Comparison of ENCODE assay signal across 19 cellular contexts in genomic region chr4:117831060-117831683, GRCh38.
DNase-seq lines count a peak whose midpoint lies in the region; ATAC-seq and TF ChIP-seq lines count a peak whose summit lies in the region.
"Had no signal": no experiment of that assay in that cellular context is flagged by ENCODE, and none has a peak within 500 bp of the region (broad histone marks: within the 10 kb centered on the region; RNA-seq: fewer than 3 reads in every experiment).

No MANE protein-coding gene starts in this region.

- no peak for TF ChIP-seq CTCF in mucosa of descending colon (IDR thresholded peaks at IDR 0.05)

- no peak overlapping the region for H3K4me3 Mint-ChIP-seq in dendritic cell treated with granulocyte-macrophage colony-stimulating factor and Interleukin-4, amounts not matched to agents 40 ng/mL and 50 ng/mL, for 4 days
- H3K4me3 Mint-ChIP-seq: CD4-positive, alpha-beta memory T cell had no signal

- peaks cover 15% of the 10 kb centered on the region for H3K9me3 Mint-ChIP-seq in dendritic cell treated with granulocyte-macrophage colony-stimulating factor and Interleukin-4, amounts not matched to agents 40 ng/mL and 50 ng/mL, for 4 days

- no peaks in the 10 kb centered on the region for H3K4me1 Mint-ChIP-seq in dendritic cell treated with granulocyte-macrophage colony-stimulating factor and Interleukin-4, amounts not matched to agents 40 ng/mL and 50 ng/mL, for 4 days (ENCODE audit: low read depth)
- H3K4me1 Mint-ChIP-seq: CD4-positive, alpha-beta memory T cell had no signal

- H3K4me1 ChIP-seq in mucosa of descending colon (ENCODE audit: low read depth), result no peaks in the 10 kb centered on the region
- H3K4me1 ChIP-seq: SJCRH30 had no signal

- intact Hi-C loops in dendritic cell treated with granulocyte-macrophage colony-stimulating factor and Interleukin-4, amounts not matched to agents 40 ng/mL and 50 ng/mL, for 4 days (cut with micrococcal nuclease), result no loop called here
- intact Hi-C loops in mucosa of descending colon (cut with DNase I, micrococcal nuclease), result no loop called here

- H3K27me3 Mint-ChIP-seq in dendritic cell treated with granulocyte-macrophage colony-stimulating factor and Interleukin-4, amounts not matched to agents 40 ng/mL and 50 ng/mL, for 4 days, result no peaks in the 10 kb centered on the region
- H3K27me3 Mint-ChIP-seq: CD4-positive, alpha-beta memory T cell had no signal

- H3K36me3 Mint-ChIP-seq in dendritic cell treated with granulocyte-macrophage colony-stimulating factor and Interleukin-4, amounts not matched to agents 40 ng/mL and 50 ng/mL, for 4 days (ENCODE audit: low read depth), result no peaks in the 10 kb centered on the region
- H3K36me3 Mint-ChIP-seq: CD4-positive, alpha-beta memory T cell had no signal

- H3K27ac Mint-ChIP-seq in dendritic cell treated with granulocyte-macrophage colony-stimulating factor and Interleukin-4, amounts not matched to agents 40 ng/mL and 50 ng/mL, for 4 days, result peak overlapping the region; percentile 48
- H3K27ac Mint-ChIP-seq: CD4-positive, alpha-beta memory T cell had no signal

- H3K9me3 ChIP-seq in mucosa of descending colon, result no peaks in the 10 kb centered on the region
- H3K9me3 ChIP-seq: SJCRH30 had no signal

- peak; percentile 19 for ATAC-seq in mucosa of descending colon
- ATAC-seq: HCT116 had no signal

- no peak overlapping the region for H3K4me3 ChIP-seq in mucosa of descending colon
- H3K4me3 ChIP-seq: PC-9, SJCRH30 had no signal

- DNase-seq in NOMO-1 treated with DMSO at 0.1 percent for 48 hours (lab: John Stamatoyannopoulos, UW; ENCODE audit: unreplicated experiment), result peak; percentile 24
- no peak for DNase-seq in NOMO-1 treated with dmso at 0.1 percent for 144 hours (lab: John Stamatoyannopoulos, UW; ENCODE audit: unreplicated experiment)
- no peak for DNase-seq in mucosa of descending colon
- no peak for DNase-seq in activated CD4-positive, alpha-beta T cell treated with anti-CD3 and anti-CD28 coated beads, Interleukin-2, amount 50 U/mL, for 48 hours
- DNase-seq in NCI-H446 (lab: John Stamatoyannopoulos, UW), result no peak
- DNase-seq in cerebellum (ENCODE audit: low spot score), result no peak
- DNase-seq: CD4-positive, alpha-beta memory T cell; DMS153; GDM1; MM.1S; NCI-H1417; NCI-H187; NCI-H226; NCI-H524 treated with DMSO at 0.1 percent for 48 hours; NK-92 treated with Interleukin-12 subunit alpha and Interleukin-12 subunit beta, amount 100 ng/mL, for 24 hours; PC-9 had no signal

- H3K36me3 ChIP-seq in mucosa of descending colon (ENCODE audit: low read depth), result no peaks in the 10 kb centered on the region
- H3K36me3 ChIP-seq: SJCRH30 had no signal
